ENCODE assay signal across 23 cellular contexts in genomic region chr7:138004936-138005335, GRCh38.
"Had no signal": no experiment of that assay in that cellular context is flagged by ENCODE, and none has a peak within 500 bp of the region (broad histone marks: within the 10 kb centered on the region; RNA-seq: fewer than 3 reads in every experiment).

No MANE protein-coding gene starts in this region.

- H3K9me3 Mint-ChIP-seq: activated CD4-positive, alpha-beta memory T cell treated with anti-CD3 and anti-CD28 coated beads for 36 hours; activated CD4-positive, alpha-beta T cell treated with anti-CD3 and anti-CD28 coated beads, Interleukin-2, amount 10 ng/mL, durations not matched to agents 7 days and 5 days; activated naive CD4-positive, alpha-beta T cell treated with anti-CD3 and anti-CD28 coated beads for 36 hours; activated T-helper 17 cell treated with anti-CD3 and anti-CD28 coated beads, Interleukin-2, amount 50 U/mL, for 72 hours; brain had no signal

- H3K4me3 ChIP-seq: PC-9 had no signal

- H3K4me3 Mint-ChIP-seq: activated CD4-positive, alpha-beta memory T cell treated with anti-CD3 and anti-CD28 coated beads for 36 hours; activated CD4-positive, alpha-beta T cell treated with anti-CD3 and anti-CD28 coated beads, Interleukin-2, amount 10 ng/mL, durations not matched to agents 7 days and 5 days; activated naive CD4-positive, alpha-beta T cell treated with anti-CD3 and anti-CD28 coated beads for 36 hours; activated naive CD8-positive, alpha-beta T cell; activated T-helper 17 cell treated with anti-CD3 and anti-CD28 coated beads, Interleukin-2, amount 50 U/mL, for 72 hours had no signal

- DNase-seq: activated CD4-positive, alpha-beta memory T cell treated with anti-CD3 and anti-CD28 coated beads for 36 hours; activated CD4-positive, alpha-beta T cell treated with anti-CD3 and anti-CD28 coated beads, Interleukin-2, amount 10 ng/mL, durations not matched to agents 7 days and 5 days; activated CD4-positive, CD25-positive, alpha-beta regulatory T cell; activated gamma-delta T cell; activated naive CD4-positive, alpha-beta T cell treated with anti-CD3 and anti-CD28 coated beads for 36 hours; activated T-cell treated with anti-CD3 and anti-CD28 coated beads for 4 hours; activated T-cell treated with anti-CD3 and anti-CD28 coated beads, Interleukin-2, amount 50 U/mL, for 48 hours; amygdala; Kasumi-1; NCI-H1048; NCI-H146; NCI-H1930; NCI-H2171; NCI-H2227 treated with DMSO at 0.1 percent for 48 hours; NCI-H69; PC-9; SHP77 treated with DMSO at 0.1 percent for 48 hours; T-helper 2 cell; T1000 had no signal

- H3K36me3 Mint-ChIP-seq: activated CD4-positive, alpha-beta memory T cell treated with anti-CD3 and anti-CD28 coated beads for 36 hours; activated naive CD8-positive, alpha-beta T cell; brain had no signal

- H3K4me2 ChIP-seq: PC-9 had no signal

- H3K27ac Mint-ChIP-seq: activated CD4-positive, alpha-beta memory T cell treated with anti-CD3 and anti-CD28 coated beads for 36 hours; activated CD4-positive, alpha-beta T cell treated with anti-CD3 and anti-CD28 coated beads, Interleukin-2, amount 10 ng/mL, durations not matched to agents 7 days and 5 days; activated naive CD4-positive, alpha-beta T cell treated with anti-CD3 and anti-CD28 coated beads for 36 hours; activated naive CD8-positive, alpha-beta T cell; activated T-helper 17 cell treated with anti-CD3 and anti-CD28 coated beads, Interleukin-2, amount 50 U/mL, for 72 hours; brain had no signal

- H3K27ac ChIP-seq: PC-9, VCaP had no signal

- H3K27me3 Mint-ChIP-seq: activated CD4-positive, alpha-beta memory T cell treated with anti-CD3 and anti-CD28 coated beads for 36 hours; activated naive CD8-positive, alpha-beta T cell had no signal

- ATAC-seq: activated T-helper 17 cell treated with anti-CD3 and anti-CD28 coated beads, Interleukin-2, amount 50 U/mL, for 72 hours had no signal
